In the genomic region with DNA sequence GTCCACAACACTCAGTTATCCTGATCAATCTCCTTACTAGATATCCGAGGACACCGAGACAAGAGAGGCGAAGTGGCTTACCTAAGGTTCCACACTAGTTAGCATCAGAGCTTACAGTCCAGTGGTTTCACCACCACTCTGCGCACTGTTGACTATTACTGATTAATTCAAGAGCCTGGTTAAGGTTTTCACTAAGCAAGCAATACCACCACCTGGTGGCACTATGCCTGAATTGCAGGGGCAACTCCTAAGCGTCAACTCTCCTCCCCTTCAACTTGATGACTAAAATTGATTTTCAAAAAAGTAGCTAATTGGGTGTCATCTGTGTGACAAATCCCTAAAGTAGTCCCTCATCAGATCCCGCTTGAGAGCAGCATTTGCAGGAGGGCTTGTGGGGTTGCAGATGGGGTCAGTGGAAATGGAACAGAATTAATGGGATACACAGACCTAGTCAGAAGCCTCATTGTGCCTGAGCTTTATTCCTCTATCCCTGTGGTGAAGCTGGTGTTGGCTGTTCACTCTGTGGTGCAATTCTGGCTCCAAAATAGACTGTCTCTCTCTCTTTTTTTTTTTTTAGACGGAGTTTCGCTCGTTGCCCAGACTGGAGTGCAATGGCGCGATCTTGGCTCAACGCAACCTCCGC, we compare ENCODE assay signal across 8 cellular contexts.
DNase-seq lines count a peak whose midpoint lies in the region; TF ChIP-seq lines count a peak whose summit lies in the region.

No MANE protein-coding gene starts in this region.

- peak overlapping the region; percentile 5 to 64 (median 59) for H3K4me3 Mint-ChIP-seq in nephron

- H3K36me3 Mint-ChIP-seq in nephron (ENCODE audit: low read depth): no peaks in the 10 kb centered on the region

- TF ChIP-seq CTCF in nephron (IDR thresholded peaks at IDR 0.05; ENCODE audit: unreplicated experiment in 3 of 3): peak; percentile 51 to 60 (median 51)

- peak; percentile 49 to 60 for DNase-seq in activated CD4-positive, alpha-beta T cell treated with anti-CD3 and anti-CD28 coated beads for 24 hours (ENCODE audit: low read depth in 2 of 2)
- DNase-seq in activated CD4-positive, alpha-beta T cell treated with anti-CD3 and anti-CD28 coated beads for 1 hour: no peak
- DNase-seq in NCI-H82 treated with DMSO at 0.1 percent for 48 hours (lab: John Stamatoyannopoulos, UW; ENCODE audit: unreplicated experiment) (peak; percentile 27), amniotic epithelial cell (ENCODE audit: low read depth) (peak; percentile 35), HCEC 1CT (no peak), midbrain (lab: John Stamatoyannopoulos, UW) (no peak), NCI-H1105 treated with DMSO at 0.1 percent for 48 hours (lab: John Stamatoyannopoulos, UW) (no peak)

- H3K4me1 Mint-ChIP-seq in nephron: peaks cover 23% of the 10 kb centered on the region

- H3K27me3 Mint-ChIP-seq in nephron (ENCODE audit: low read depth): peaks cover 24% of the 10 kb centered on the region

- no peaks in the 10 kb centered on the region for H3K9me3 Mint-ChIP-seq in nephron

- H3K27ac Mint-ChIP-seq in nephron: peak overlapping the region in 2 of 3 experiments; percentile 90 to 91

Comparison
In these comparisons a context has a peak if more than half of its experiments do, and no peak if none do; other contexts are left out.
1. DNase-seq: peak in activated CD4-positive, alpha-beta T cell treated with anti-CD3 and anti-CD28 coated beads for 24 hours (2 of 2), NCI-H82 treated with DMSO at 0.1 percent for 48 hours (single experiment) and amniotic epithelial cell (single experiment); none in activated CD4-positive, alpha-beta T cell treated with anti-CD3 and anti-CD28 coated beads for 1 hour (single experiment), HCEC 1CT (single experiment), midbrain (single experiment) and NCI-H1105 treated with DMSO at 0.1 percent for 48 hours (single experiment).